19 cellular contexts compared by ENCODE assay signal in the genomic region with DNA sequence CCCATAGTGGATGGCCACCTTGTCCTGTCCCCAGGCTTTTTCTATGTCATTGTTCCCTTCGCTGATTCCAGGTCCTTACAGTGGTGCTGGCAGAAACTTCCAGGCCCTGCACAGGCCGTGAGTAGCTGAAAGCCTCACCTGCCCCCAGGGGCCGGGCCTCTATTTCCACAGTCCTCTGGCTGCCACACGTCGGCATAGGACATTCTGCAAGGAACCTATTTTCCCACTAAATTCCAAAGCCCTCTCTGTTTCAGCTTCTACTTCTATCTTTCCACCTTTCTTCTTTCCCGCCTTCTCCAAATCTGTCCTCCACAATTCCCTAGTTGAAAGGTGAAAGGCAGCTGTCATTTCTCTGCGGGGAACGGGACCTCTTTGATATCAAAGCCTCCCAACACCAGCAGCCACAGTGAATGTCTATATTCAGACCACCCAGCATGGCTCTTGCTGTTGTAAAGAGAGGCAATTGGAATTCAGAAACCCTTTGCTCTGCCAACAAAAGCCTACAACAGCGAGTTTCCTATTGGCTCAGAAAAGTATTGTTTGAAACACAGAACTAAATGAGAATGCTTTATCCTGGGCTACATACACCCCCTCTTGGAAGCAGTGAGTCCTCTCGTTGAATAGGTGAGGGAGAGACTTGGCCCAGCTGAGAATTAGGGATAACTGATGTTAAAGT.
"Had no signal": no experiment of that assay in that cellular context is flagged by ENCODE, and none has a peak within 500 bp of the region (broad histone marks: within the 10 kb centered on the region; RNA-seq: fewer than 3 reads in every experiment).

No MANE protein-coding gene starts in this region.

- H3K9me3 ChIP-seq: sigmoid colon, vagina had no signal

- H3K27ac ChIP-seq: brain microvascular endothelial cell, sigmoid colon, vagina had no signal

- H3K4me1 ChIP-seq: sigmoid colon, vagina had no signal

- ATAC-seq: left colon; stimulated activated naive B cell treated with anti-CD40 and anti-IgM and Interleukin-4, amounts not matched to agents 10 μg/mL and 1 μg/mL and 100 μg/mL, for 72 hours had no signal

- H3K4me3 ChIP-seq: sigmoid colon, smooth muscle cell, vagina had no signal

- H3K36me3 ChIP-seq: brain microvascular endothelial cell, sigmoid colon, vagina had no signal

- DNase-seq: activated B cell treated with CpG ODN at 0.5 μM for 24 hours; activated CD4-positive, alpha-beta memory T cell treated with anti-CD3 and anti-CD28 coated beads for 36 hours; activated CD4-positive, alpha-beta T cell treated with anti-CD3 and anti-CD28 coated beads for 4 hours; activated gamma-delta T cell; aorta; brain microvascular endothelial cell; caudate nucleus; dermis blood vessel endothelial cell; effector CD8-positive, alpha-beta T cell; foreskin melanocyte; left colon; nucleus accumbens; sigmoid colon; stimulated activated CD4-positive, alpha-beta T cell treated with anti-CD3 and anti-CD28 coated beads, Interleukin-15, amount 100 ng/mL, for 24 hours; stimulated activated naive B cell treated with anti-CD40 and anti-IgM and Interleukin-4, amounts not matched to agents 10 μg/mL and 1 μg/mL and 100 μg/mL, for 72 hours; T-helper 1 cell; trophoblast cell had no signal

- H3K27me3 ChIP-seq: brain microvascular endothelial cell, sigmoid colon, vagina had no signal
